ENCODE assay signal across 8 cellular contexts in the genomic region with DNA sequence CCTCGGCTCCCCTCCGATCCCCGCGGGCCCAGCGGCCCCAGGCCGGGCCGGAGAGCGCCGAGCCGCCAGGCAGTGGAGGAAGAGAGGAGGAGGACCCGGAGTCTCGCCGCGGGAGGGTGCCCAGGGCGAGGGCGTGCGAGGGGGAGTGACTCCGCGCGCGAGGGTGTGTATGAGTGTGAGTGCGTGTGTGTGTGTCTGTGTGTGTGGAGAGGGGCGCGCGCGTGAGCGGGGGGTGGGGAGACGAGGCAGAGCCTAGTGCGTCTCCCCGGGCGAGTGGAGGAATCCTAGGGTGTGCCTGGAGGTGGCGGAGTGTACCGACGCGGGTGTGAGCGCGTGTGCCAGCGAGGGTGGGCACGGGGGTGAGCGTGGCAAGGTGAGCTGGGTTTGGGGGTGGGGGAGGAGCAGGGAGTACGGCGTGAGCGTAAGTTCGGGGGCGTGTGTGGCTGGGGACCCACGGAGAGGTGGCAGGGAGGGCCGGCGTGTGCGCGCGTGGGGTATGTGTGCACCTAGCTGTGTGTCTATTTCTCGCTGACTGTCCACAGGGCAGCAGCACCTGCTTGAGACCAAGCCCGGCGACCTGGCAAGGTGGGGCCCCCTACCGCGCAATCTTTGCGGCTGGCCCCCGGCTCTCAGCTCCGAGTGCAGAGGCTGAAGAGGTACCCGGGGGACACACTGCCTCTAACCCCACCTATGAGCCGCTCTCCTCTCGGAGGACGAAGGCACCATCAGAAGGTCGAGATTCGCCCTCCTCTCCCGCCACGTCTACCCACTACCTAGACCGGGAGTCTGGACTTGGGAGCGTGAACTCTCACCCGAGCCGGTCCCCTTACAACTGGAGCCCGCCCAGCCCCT. TPM values are rescaled to one million over a fixed set of nuclear protein-coding genes. Genes with fewer than 3 reads are reported as not detected.
DNase-seq lines count a peak whose midpoint lies in the region; ATAC-seq and TF ChIP-seq lines count a peak whose summit lies in the region.

No MANE protein-coding gene starts in this region.

- H3K27ac ChIP-seq in C4-2B (peak overlapping the region; percentile 40), stomach (peak overlapping the region; percentile 53 to 88 (median 76))

- no peak overlapping the region for H3K27ac Mint-ChIP-seq in MCF 10A (ENCODE audit: low read depth, unreplicated experiment)

- no peaks in the 10 kb centered on the region for H3K9me3 ChIP-seq in stomach

- intact Hi-C loops in MCF 10A (cut with micrococcal nuclease) = no loop called here
- intact Hi-C loops in stomach (cut with DNase I; ENCODE audit: low total_unique reads) = no loop called here

- POLR2A ChIA-PET in MCF 10A (lab: Yijun Ruan, JAX) = no interaction called here

- H3K4me3 ChIP-seq in stomach = peak overlapping the region; percentile 64 to 86 (median 71)

- WGBS in stomach, 5 donors = 1 to 3% (median 1%) methylated on average over 50 to 72 of the region's 72 CpGs

- peaks cover 28 to 50% (median 41%) of the 10 kb centered on the region in 4 donors for H3K4me1 ChIP-seq in stomach

- no peak for TF ChIP-seq EP300 in stomach (IDR thresholded peaks at IDR 0.05)

- peak; percentile 6; the same call in 1 of the 2 replicates for TF ChIP-seq CTCF in C4-2B (conservative IDR thresholded peaks at IDR 0.05)
- no peak for TF ChIP-seq CTCF in MCF 10A (IDR thresholded peaks at IDR 0.05; ENCODE audit: unreplicated experiment)
- TF ChIP-seq CTCF in stomach (IDR thresholded peaks at IDR 0.05) = no peak

- ATAC-seq in GM18870 (IDR thresholded peaks at IDR 0.05; ENCODE audit: unreplicated experiment) (no peak), GM19023 (IDR thresholded peaks at IDR 0.05; ENCODE audit: unreplicated experiment) (no peak)

- H3K36me3 ChIP-seq in stomach = no peaks in the 10 kb centered on the region

- CTCF ChIA-PET in MCF 10A (lab: Yijun Ruan, JAX) = interaction anchor here (0.6 to 3.2 kb wide), 9 partner anchors 11 to 323 kb away, joined by 3 to 32 read pairs (median 3); no protein-coding TSS in a partner anchor

- H3K4me3 Mint-ChIP-seq in MCF 10A (ENCODE audit: unreplicated experiment) = peak overlapping the region; percentile 76

- H3K36me3 Mint-ChIP-seq in MCF 10A (ENCODE audit: insufficient read depth, unreplicated experiment) = no peaks in the 10 kb centered on the region

- no TSS peak for BruUV-seq in MCF 10A (replicated peaks; lab: Mats Ljungman, UMichigan)

- DNase-seq in LHCN-M2 (ENCODE audit: low read depth) = peak; percentile 1
- DNase-seq in MCF 10A (ENCODE audit: unreplicated experiment) = no peak
- DNase-seq in left kidney (ENCODE audit: low read depth, low spot score) = peak; percentile 71
- peak; percentile 27 for DNase-seq in stomach
- no peak for DNase-seq in LoVo (ENCODE audit: low spot score)

- H3K27me3 Mint-ChIP-seq in MCF 10A (ENCODE audit: insufficient read depth, unreplicated experiment) = peaks cover 48% of the 10 kb centered on the region

- peaks cover 17% of the 10 kb centered on the region for H3K4me1 Mint-ChIP-seq in MCF 10A (ENCODE audit: insufficient read depth, unreplicated experiment)

- no peak for TF ChIP-seq POLR2A in stomach (IDR thresholded peaks at IDR 0.05)

- H3K9me3 Mint-ChIP-seq in MCF 10A (ENCODE audit: unreplicated experiment) = no peaks in the 10 kb centered on the region

- peaks cover 0 to 57% (median 11%) of the 10 kb centered on the region in 3 donors for H3K27me3 ChIP-seq in stomach

RNA-seq across cellular contexts. Expression of a gene that starts 0.8 kb away (rescaled TPM):
- total RNA-seq in LHCN-M2 (2014; rRNA removed) (not detected in 2 replicates), MCF 10A (2022) (not detected in 2 replicates), stomach (10 to 100 TPM in 2 of 5 donors, 1 to 10 TPM in 2, under 1 TPM in 1; 0.87 to 15.8 (median 8.2) TPM)
- 0.05 TPM for polyA plus RNA-seq in LHCN-M2 (2012)
- 1 to 10 TPM; 1.1 to 2.7 (median 2.1) TPM for polyA plus RNA-seq in stomach

Comparison
In these comparisons a context has a peak if more than half of its experiments do, and no peak if none do; other contexts are left out.
1. DNase-seq: peak in LHCN-M2 (single experiment), left kidney (single experiment) and stomach (single experiment); none in MCF 10A (single experiment) and LoVo (single experiment).